Comparison of ENCODE assay signal across 9 cellular contexts in the genomic region with DNA sequence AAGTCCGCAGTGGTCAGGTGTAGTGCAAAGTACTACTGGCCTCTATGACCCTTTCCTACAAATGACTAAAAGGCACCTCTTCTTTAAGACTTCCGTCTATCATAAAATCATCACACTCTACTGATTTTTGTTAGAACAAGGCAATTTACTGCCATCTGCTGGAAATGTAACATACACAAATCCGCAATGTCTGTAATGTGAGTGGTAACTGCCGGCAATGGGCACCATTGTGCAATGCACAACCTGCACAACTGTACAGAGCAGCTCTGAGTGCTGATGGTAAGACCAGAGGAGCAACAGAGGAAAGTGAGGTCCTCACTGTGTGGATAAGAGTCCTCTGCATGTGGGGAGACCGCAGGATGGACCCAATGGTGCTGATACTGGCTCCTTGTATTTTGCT.
DNase-seq lines count a peak whose midpoint lies in the region; ATAC-seq and TF ChIP-seq lines count a peak whose summit lies in the region.
"Had no signal": no experiment of that assay in that cellular context is flagged by ENCODE, and none has a peak within 500 bp of the region (broad histone marks: within the 10 kb centered on the region; RNA-seq: fewer than 3 reads in every experiment).

No MANE protein-coding gene starts in this region.

- 63% methylated on average over 5 of the region's 5 CpGs for WGBS in mammary epithelial cell (ENCODE audit: low coverage, missing lambda C conversion rate)

- no peaks in the 10 kb centered on the region for H3K4me1 ChIP-seq in mammary epithelial cell (ENCODE audit: insufficient read depth, low read length)
- no peaks in the 10 kb centered on the region for H3K4me1 ChIP-seq in osteoblast (ENCODE audit: insufficient read depth, low read length)

- H3K79me2 ChIP-seq in mammary epithelial cell (ENCODE audit: insufficient read depth, low read length) = no peaks in the 10 kb centered on the region
- H3K79me2 ChIP-seq in osteoblast (ENCODE audit: insufficient read depth, low read length) = no peaks in the 10 kb centered on the region

- dilution Hi-C loops in mammary epithelial cell (cut with HindIII; ENCODE audit: low sequenced_read_pairs) = no loop called here

- H3K27me3 ChIP-seq in MG63 = no peaks in the 10 kb centered on the region
- no peaks in the 10 kb centered on the region for H3K27me3 ChIP-seq in mammary epithelial cell (ENCODE audit: insufficient read depth, low read length)
- no peaks in the 10 kb centered on the region for H3K27me3 ChIP-seq in osteoblast (ENCODE audit: insufficient read depth, low read length)

- TF ChIP-seq CTCF in GM12865 (IDR thresholded peaks at IDR 0.05; ENCODE audit: insufficient read depth, low read depth, low read length, missing control alignments) = peak; percentile 38
- peak; percentile 28 to 37 for TF ChIP-seq CTCF in mammary epithelial cell (conservative IDR thresholded peaks at IDR 0.05 in 1 of 2, IDR thresholded peaks at IDR 0.05 in 1 of 2; ENCODE audit: extremely low read depth in 1 of 2, insufficient read depth in 1 of 2, low read depth in 1 of 2, low read length in 2 of 2)
- peak; percentile 49 for TF ChIP-seq CTCF in osteoblast (IDR thresholded peaks at IDR 0.05; ENCODE audit: extremely low read depth, low read depth, low read length)
- no peak for TF ChIP-seq CTCF in GM13976 (IDR thresholded peaks at IDR 0.05; ENCODE audit: borderline replicate concordance, control extremely low read depth, extremely low read depth, insufficient read depth, missing control alignments)

- ATAC-seq in HG03095 (IDR thresholded peaks at IDR 0.05; ENCODE audit: unreplicated experiment) (no peak), GM21526 (IDR thresholded peaks at IDR 0.05; ENCODE audit: low FRiP score, unreplicated experiment) (no peak), GM18873 (IDR thresholded peaks at IDR 0.05; ENCODE audit: low FRiP score, unreplicated experiment) (no peak)

- no peak overlapping the region for H3K27ac ChIP-seq in mammary epithelial cell (ENCODE audit: insufficient read depth, low read depth, low read length)
- H3K27ac ChIP-seq in osteoblast (ENCODE audit: low read depth, low read length) = no peak overlapping the region
- H3K27ac ChIP-seq: coronary artery had no signal

- H3K4me3 ChIP-seq in GM12865 (ENCODE audit: low read depth, low read length) (no peak overlapping the region), MG63 (no peak overlapping the region), mammary epithelial cell (replicated peaks in 1 of 3; ENCODE audit: insufficient read depth in 1 of 3, low read depth in 2 of 3, low read length in 3 of 3) (no peak overlapping the region), osteoblast (ENCODE audit: insufficient read depth, low read length) (no peak overlapping the region)
- H3K4me3 ChIP-seq: coronary artery had no signal

- DNase-seq in GM12865 (ENCODE audit: low read depth) = peak; percentile 44
- peak; percentile 25 for DNase-seq in MG63
- peak; percentile 33 for DNase-seq in mammary epithelial cell
- peak; percentile 21 for DNase-seq in osteoblast (ENCODE audit: insufficient read length, low spot score, missing footprints)
- DNase-seq in GM13976 (ENCODE audit: low spot score) = no peak

- CTCF ChIA-PET in mammary epithelial cell (lab: Charles Lee; ENCODE audit: low non-redundant PET) = no interaction called here

- no peaks in the 10 kb centered on the region for H4K20me1 ChIP-seq in mammary epithelial cell (ENCODE audit: insufficient read depth, low read length)
- no peaks in the 10 kb centered on the region for H4K20me1 ChIP-seq in osteoblast (ENCODE audit: insufficient read depth, low read length)

- in situ Hi-C loops in mammary epithelial cell (cut with MboI; ENCODE audit: low sequenced_read_pairs in 2 of 2) (no loop called here), GM13976 (cut with MboI; ENCODE audit: low sequenced_read_pairs, unreplicated experiment) (no loop called here)

- H3K4me2 ChIP-seq in mammary epithelial cell (ENCODE audit: insufficient read depth, low read depth, low read length) (no peak overlapping the region), osteoblast (ENCODE audit: insufficient read depth, low read length) (no peak overlapping the region)

- BruUV-seq in mammary epithelial cell (replicated peaks; lab: Mats Ljungman, UMichigan) = no TSS peak

- H2AFZ ChIP-seq in mammary epithelial cell (ENCODE audit: low read depth, low read length) (no peak overlapping the region), osteoblast (ENCODE audit: low read length) (no peak overlapping the region)

- intact Hi-C loops in mammary epithelial cell (cut with micrococcal nuclease) = no loop called here

- H3K9me3 ChIP-seq in MG63 (no peaks in the 10 kb centered on the region), mammary epithelial cell (replicated peaks; ENCODE audit: insufficient read depth, low read length) (no peaks in the 10 kb centered on the region), osteoblast (ENCODE audit: low read depth, low read length) (no peaks in the 10 kb centered on the region)

- H3K36me3 ChIP-seq in MG63 (no peaks in the 10 kb centered on the region), mammary epithelial cell (ENCODE audit: insufficient read depth, low read length) (no peaks in the 10 kb centered on the region), osteoblast (ENCODE audit: insufficient read depth, low read length) (no peaks in the 10 kb centered on the region)

- H3K9ac ChIP-seq in mammary epithelial cell (ENCODE audit: insufficient read depth, low read length) = no peak overlapping the region
